In the genomic region with DNA sequence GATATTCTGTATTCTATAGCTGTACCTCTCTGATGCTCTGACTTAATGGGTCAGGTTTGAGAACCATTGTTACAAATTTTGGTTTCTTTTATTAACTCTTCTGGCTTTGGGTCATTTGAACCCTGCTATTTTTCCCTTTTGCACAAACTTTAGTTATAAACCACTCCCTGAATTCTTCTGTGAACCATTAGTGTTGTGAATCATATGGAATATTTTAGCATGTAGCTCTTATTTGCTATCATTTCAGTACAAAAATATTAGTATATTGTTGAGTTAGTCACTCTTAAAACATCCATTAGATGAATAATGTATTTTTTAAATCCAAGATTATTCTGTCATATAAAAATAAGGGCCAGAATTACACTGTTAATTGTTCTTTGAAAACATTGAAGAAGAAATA, we compare ENCODE assay signal across 14 cellular contexts.
"Had no signal": no experiment of that assay in that cellular context is flagged by ENCODE, and none has a peak within 500 bp of the region (broad histone marks: within the 10 kb centered on the region; RNA-seq: fewer than 3 reads in every experiment).

No MANE protein-coding gene starts in this region.

- H3K27ac Mint-ChIP-seq: activated naive CD4-positive, alpha-beta T cell treated with anti-CD3 and anti-CD28 coated beads, Interleukin-2, amount 50 U/mL, for 72 hours; natural killer cell had no signal

- H3K4me3 Mint-ChIP-seq: natural killer cell had no signal

- ATAC-seq: activated CD4-positive, CD25-positive, alpha-beta regulatory T cell treated with anti-CD3 and anti-CD28 coated beads, Interleukin-2, amount 50 U/mL, for 24 hours; activated naive CD4-positive, alpha-beta T cell treated with anti-CD3 and anti-CD28 coated beads, Interleukin-2, amount 50 U/mL, for 72 hours; left colon; natural killer cell; right lobe of liver had no signal

- DNase-seq: activated CD4-positive, alpha-beta T cell treated with anti-CD3 and anti-CD28 coated beads, Interleukin-2, amount 50 U/mL, for 4 hours; activated effector memory CD4-positive, alpha-beta T cell treated with anti-CD3 and anti-CD28 coated beads, Interleukin-2, amount 50 U/mL, for 16 hours; activated T-cell treated with anti-CD3 and anti-CD28 coated beads, Interleukin-2, amount 50 U/mL, for 1 hour; amygdala; left colon; natural killer cell; nucleus accumbens; right lobe of liver; stimulated activated naive CD4-positive, alpha-beta T cell; substantia nigra; trophoblast cell had no signal

- H3K4me3 ChIP-seq: prostate gland, right lobe of liver had no signal

- H3K27ac ChIP-seq: prostate gland, right lobe of liver had no signal
